25 cellular contexts compared by ENCODE assay signal in genomic region chr7:116824449-116824848, GRCh38. TPM values are rescaled to one million over a fixed set of nuclear protein-coding genes. Genes with fewer than 3 reads are reported as not detected.
DNase-seq lines count a peak whose midpoint lies in the region; ATAC-seq, FAIRE-seq and TF ChIP-seq lines count a peak whose summit lies in the region.
"Had no signal": no experiment of that assay in that cellular context is flagged by ENCODE, and none has a peak within 500 bp of the region (broad histone marks: within the 10 kb centered on the region; RNA-seq: fewer than 3 reads in every experiment).

No MANE protein-coding gene starts in this region.

- in situ Hi-C loops in GM12878 (cut with MboI), result no loop called here

- peak; percentile 45 for ATAC-seq in GM18511 (IDR thresholded peaks at IDR 0.05; ENCODE audit: unreplicated experiment)
- ATAC-seq in GM12878, result no peak
- no peak for ATAC-seq in upper lobe of left lung (ENCODE audit: low FRiP score in 2 of 2)
- ATAC-seq in GM21360 (IDR thresholded peaks at IDR 0.05; ENCODE audit: unreplicated experiment), result no peak
- ATAC-seq: A549 had no signal

- H2AFZ ChIP-seq in MM.1S (ENCODE audit: low read length) (peak overlapping the region; percentile 20; the same call in 1 of the 2 replicates), GM12878 (ENCODE audit: control insufficient read depth, low read depth, low read length) (no peak overlapping the region)

- DNase-seq in H54 (ENCODE audit: insufficient read length, low spot score), result no peak
- peak; percentile 76 for DNase-seq in MM.1S
- DNase-seq in GM12878 (ENCODE audit: low read depth, low spot score), result no peak
- no peak for DNase-seq in upper lobe of left lung
- no peak for DNase-seq in NCI-H2029 (lab: John Stamatoyannopoulos, UW)
- DNase-seq: BE2C; C1 segment of cervical spinal cord; CD4-positive, alpha-beta memory T cell; CD4-positive, CD25-positive, alpha-beta regulatory T cell; CD8-positive, alpha-beta memory T cell; COR-L47; DMS 273 treated with DMSO at 0.1 percent for 48 hours; DMS153; DMS53; DMS79; DND-41; EL; GDM1 had no signal

- H3K9me3 ChIP-seq in MM.1S (replicated peaks; ENCODE audit: insufficient read depth, low read length), result no peaks in the 10 kb centered on the region
- H3K9me3 ChIP-seq in GM12878 (replicated peaks; ENCODE audit: control insufficient read depth, insufficient read depth, low read length), result no peaks in the 10 kb centered on the region; the same call in 1 of the 3 replicates
- no peaks in the 10 kb centered on the region for H3K9me3 ChIP-seq in upper lobe of left lung
- H3K9me3 ChIP-seq: A549, BE2C had no signal

- peak overlapping the region; percentile 54; the same call in 1 of the 2 replicates for H3K27ac ChIP-seq in MM.1S (ENCODE audit: low read length)
- H3K27ac ChIP-seq in GM12878 (ENCODE audit: control insufficient read depth, insufficient read depth), result no peak overlapping the region
- H3K27ac ChIP-seq in upper lobe of left lung, result no peak overlapping the region
- H3K27ac ChIP-seq: 22Rv1, A549, BLaER1 had no signal

- no peak for TF ChIP-seq POLR2A in H54 (IDR thresholded peaks at IDR 0.05; ENCODE audit: low read depth, low read length)
- TF ChIP-seq POLR2A in GM12878 (IDR thresholded peaks at IDR 0.05; ENCODE audit: low read depth, low read length), result no peak
- TF ChIP-seq POLR2A in upper lobe of left lung (IDR thresholded peaks at IDR 0.05), result no peak

- TF ChIP-seq CTCF in MM.1S (IDR thresholded peaks at IDR 0.05; ENCODE audit: low read length), result no peak
- TF ChIP-seq CTCF in GM12878 (IDR thresholded peaks at IDR 0.05 in 2 of 3, conservative IDR thresholded peaks at IDR 0.05 in 1 of 3; ENCODE audit: control insufficient read depth in 2 of 3, extremely low read depth in 1 of 3, insufficient read depth in 1 of 3, low read depth in 3 of 3, low read length in 3 of 3), result no peak
- no peak for TF ChIP-seq CTCF in upper lobe of left lung (IDR thresholded peaks at IDR 0.05)

- TF ChIP-seq EP300 in GM12878 (IDR thresholded peaks at IDR 0.05; ENCODE audit: borderline replicate concordance in 1 of 2, control insufficient read depth in 1 of 2, low read depth in 2 of 2, low read length in 2 of 2) (no peak), upper lobe of left lung (IDR thresholded peaks at IDR 0.05) (no peak)

- POLR2A ChIA-PET in GM12878 (lab: Charles Lee), result no interaction called here

- no peak for TF ChIP-seq RAD21 in GM12878 (IDR thresholded peaks at IDR 0.05; ENCODE audit: insufficient read depth, low read depth, low read length)

- H3K36me3 ChIP-seq in MM.1S (replicated peaks; ENCODE audit: insufficient read depth, low read length), result no peaks in the 10 kb centered on the region
- H3K36me3 ChIP-seq in GM12878 (ENCODE audit: control insufficient read depth in 2 of 2, insufficient read depth in 2 of 2, low read length in 1 of 2), result no peaks in the 10 kb centered on the region
- no peaks in the 10 kb centered on the region for H3K36me3 ChIP-seq in upper lobe of left lung
- H3K36me3 ChIP-seq: BE2C, BLaER1 had no signal

- peaks cover 12% of the 10 kb centered on the region for H3F3A ChIP-seq in MM.1S (ENCODE audit: insufficient read depth, low read length)

- H3K4me3 ChIP-seq in MM.1S (ENCODE audit: low read length) (peak overlapping the region; percentile 6; the same call in 1 of the 2 replicates), GM12878 (no peak overlapping the region), upper lobe of left lung (no peak overlapping the region)
- H3K4me3 ChIP-seq: A549, BLaER1 had no signal

- no peaks in the 10 kb centered on the region for H4K20me1 ChIP-seq in MM.1S (ENCODE audit: insufficient read depth, low read length)
- H4K20me1 ChIP-seq in GM12878 (ENCODE audit: control insufficient read depth, insufficient read depth), result no peaks in the 10 kb centered on the region
- H4K20me1 ChIP-seq: BLaER1 had no signal

- H3K4me1 ChIP-seq in MM.1S (ENCODE audit: low read length), result peaks cover 40% of the 10 kb centered on the region
- H3K4me1 ChIP-seq in GM12878 (ENCODE audit: control insufficient read depth, insufficient read depth, low read length), result no peaks in the 10 kb centered on the region
- H3K4me1 ChIP-seq in upper lobe of left lung, result no peaks in the 10 kb centered on the region
- H3K4me1 ChIP-seq: A549, BE2C, BLaER1 had no signal

- peak; percentile 20 for FAIRE-seq in H54 (lab: Jason Lieb, UNC)
- no peak for FAIRE-seq in GM12878 (lab: Jason Lieb, UNC)
- FAIRE-seq: A549, GM12891, GM19239 had no signal

- CTCF ChIA-PET in GM12878 (lab: Yijun Ruan, JAX), result interaction anchor here (0.5 to 1.1 kb wide), 3 partner anchors 218 to 644 kb away, joined by 3 read pairs; no protein-coding TSS in a partner anchor

- SMC1A ChIA-PET in GM12878 (lab: Charles Lee; ENCODE audit: uncharacterized antibody, unreplicated experiment), result no interaction called here

- no TSS peak for BruUV-seq in GM12878 (replicated peaks; lab: Mats Ljungman, UMichigan)

- H3K9ac ChIP-seq in MM.1S (ENCODE audit: low read length), result 0 out of 2 replicates have a peak overlapping the region, but pooled peaks have one; percentile 12
- no peak overlapping the region for H3K9ac ChIP-seq in GM12878 (ENCODE audit: control insufficient read depth, insufficient read depth, low read length)
- H3K9ac ChIP-seq: BLaER1 had no signal

- intact Hi-C loops in GM12878 (cut with micrococcal nuclease; ENCODE audit: unreplicated experiment), result no loop called here

- RAD21 ChIA-PET in GM12878 (lab: Charles Lee; ENCODE audit: unreplicated experiment), result no interaction called here

- no peaks in the 10 kb centered on the region for H3K27me3 ChIP-seq in MM.1S (replicated peaks; ENCODE audit: insufficient read depth, low read length)
- no peaks in the 10 kb centered on the region; a peak in 1 of 4 replicates for H3K27me3 ChIP-seq in GM12878 (replicated peaks in 1 of 2; ENCODE audit: control insufficient read depth in 2 of 2, insufficient read depth in 2 of 2, low read length in 1 of 2)
- H3K27me3 ChIP-seq in upper lobe of left lung, result no peaks in the 10 kb centered on the region
- H3K27me3 ChIP-seq: BLaER1 had no signal

- H3K79me2 ChIP-seq in MM.1S (ENCODE audit: low read length), result no peaks in the 10 kb centered on the region
- no peaks in the 10 kb centered on the region for H3K79me2 ChIP-seq in GM12878 (ENCODE audit: control insufficient read depth, insufficient read depth, low read length)

- H3K4me2 ChIP-seq in MM.1S (ENCODE audit: low read depth, low read length), result peak overlapping the region; percentile 59
- H3K4me2 ChIP-seq in GM12878 (ENCODE audit: control insufficient read depth, insufficient read depth), result no peak overlapping the region
- H3K4me2 ChIP-seq: A549, BLaER1 had no signal

- no peaks in the 10 kb centered on the region for H3K9me2 ChIP-seq in MM.1S (replicated peaks; ENCODE audit: insufficient read depth, low read length)

TF ChIP-seq in GM12878, 131 proteins besides CTCF, POLR2A, EP300 and RAD21 (continues in another document):
- TF ChIP-seq HDAC2 (IDR thresholded peaks at IDR 0.05) (no peak), JUNB (IDR thresholded peaks at IDR 0.05) (no peak), ZBED1 (IDR thresholded peaks at IDR 0.05; ENCODE audit: borderline replicate concordance) (no peak), RUNX3 (IDR thresholded peaks at IDR 0.05; ENCODE audit: low read length) (peak; percentile 35; the same call in 1 of the 2 replicates), ZBTB40 (IDR thresholded peaks at IDR 0.05; ENCODE audit: borderline replicate concordance) (no peak)

RNA-seq across cellular contexts. Expression of gene CAPZA2, which starts 37.9 kb away (rescaled TPM):
- 99.2 and 113 TPM in 2 replicates for total RNA-seq in GM12878 (2013; cell fraction: nucleolus; rRNA removed)
- total RNA-seq in GM12878 (2014; rRNA removed) (50.0 and 72.9 TPM in 2 replicates), GM12878 (2014; rRNA removed; fragmentation: Illumina TruSeq; extraction: Trizol) (104 and 108 TPM in 2 replicates), GM12878 (2021) (126 and 135 TPM in 2 replicates), upper lobe of left lung (100 to 1,000 TPM in 4 of 6 donors, 10 to 100 TPM in 2; 45.1 to 260 (median 168) TPM)
- polyA plus RNA-seq in GM12878 (2011; ENCODE audit: low read depth), result 38.7 TPM
- polyA plus RNA-seq in GM12878 (2011; rRNA removed) (103 and 186 TPM in 2 replicates), GM12878 (2014; fragmentation: Illumina TruSeq; extraction: Trizol) (100.0 and 103 TPM in 2 replicates), GM12878 (2014; fragmentation: Nextera tagmentation; extraction: Ambion mirVana) (100 to 1,000 TPM; 159 to 379 TPM), GM12878 (2014; rRNA removed) (42.9 and 58.2 TPM in 2 replicates), GM12878 (2016; fragmentation: Nextera tagmentation; extraction: Ambion mirVana) (100 to 1,000 TPM; 172 to 176 TPM)
- 21.6 and 23.2 TPM in 2 replicates for polyA plus RNA-seq in GM12878 (2011; cell fraction: cytosol; rRNA removed)
- polyA plus RNA-seq in GM12878 (2011; cell fraction: nucleus; rRNA removed), result 24.9 and 25.1 TPM in 2 replicates
- 50.2 and 59.7 TPM in 2 replicates for polyA plus RNA-seq in GM12878 (2012)
- polyA minus RNA-seq in GM12878 (2011; rRNA and poly(A)+ RNA removed), result 46.4 and 58.7 TPM in 2 replicates
- 22.6 and 22.9 TPM in 2 replicates for polyA minus RNA-seq in GM12878 (2011; cell fraction: cytosol; rRNA and poly(A)+ RNA removed)
- 38.0 and 58.4 TPM in 2 replicates for polyA minus RNA-seq in GM12878 (2011; cell fraction: nucleus; rRNA and poly(A)+ RNA removed)
